12 cellular contexts compared by ENCODE assay signal in genomic region chr11:32790916-32791315, GRCh38. TPM values are rescaled to one million over a fixed set of nuclear protein-coding genes. Genes with fewer than 3 reads are reported as not detected.
"Had no signal": no experiment of that assay in that cellular context is flagged by ENCODE, and none has a peak within 500 bp of the region (broad histone marks: within the 10 kb centered on the region; RNA-seq: fewer than 3 reads in every experiment).

No MANE protein-coding gene starts in this region.

- H3K9me3 Mint-ChIP-seq: HFFc6, IgD-negative memory B cell had no signal

- H3K4me3 Mint-ChIP-seq: HFFc6, IgD-negative memory B cell had no signal

- H3K4me3 ChIP-seq: GM23248, HAP-1 had no signal

- H2AFZ ChIP-seq: GM23248 had no signal

- H3K9me3 ChIP-seq: HAP-1 had no signal

- H3K36me3 ChIP-seq: HAP-1 had no signal

- ATAC-seq: HCT116, HepG2 had no signal

- H3K4me1 ChIP-seq: HAP-1 had no signal

- H3K27ac Mint-ChIP-seq: HFFc6, IgD-negative memory B cell had no signal

- H3K9ac ChIP-seq: GM23248 had no signal

- H3K36me3 Mint-ChIP-seq: IgD-negative memory B cell had no signal

- DNase-seq: GM23248, GOT3, H7, HFFc6, KBM-7 had no signal

- H3K27ac ChIP-seq: GM23248, HL-60 had no signal

RNA-seq across cellular contexts. Expression of gene CCDC73, which starts 3.5 kb away (rescaled TPM):
- total RNA-seq: GM23248, H4, H7, HFFc6, HT1080 had no signal

RNA-seq across cellular contexts. Expression of gene PRRG4, which starts 38.8 kb away (rescaled TPM):
- total RNA-seq: GM23248, HFFc6 had no signal
